In the genomic region with DNA sequence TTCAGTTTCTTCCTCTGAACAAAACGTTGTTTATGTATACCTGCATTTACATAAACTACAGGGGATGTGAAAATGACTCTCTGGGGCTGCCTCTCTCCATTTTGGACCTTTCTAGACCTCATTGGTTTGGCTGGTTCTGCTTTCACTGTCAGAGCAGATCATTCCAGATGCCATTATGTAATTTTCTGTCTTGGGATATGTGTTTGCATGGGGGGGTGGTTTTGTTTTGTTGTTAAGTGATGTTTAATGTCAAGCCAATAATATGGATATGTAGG, we compare ENCODE assay signal across 19 cellular contexts.
DNase-seq lines count a peak whose midpoint lies in the region; ATAC-seq and TF ChIP-seq lines count a peak whose summit lies in the region.
"Had no signal": no experiment of that assay in that cellular context is flagged by ENCODE, and none has a peak within 500 bp of the region (broad histone marks: within the 10 kb centered on the region; RNA-seq: fewer than 3 reads in every experiment).

No MANE protein-coding gene starts in this region.

- peak overlapping the region in 9 of 11 experiments; percentile 48 to 84 (median 67); a peak in 18 of 22 replicates for H3K4me2 ChIP-seq in BLaER1 treated with 17β-estradiol and CSF1 and Interleukin-3, amounts not matched to agents 10 nM and 100 nM
- H3K4me2 ChIP-seq: PC-9 had no signal

- no peak overlapping the region for H3K27ac ChIP-seq in BLaER1 treated with 17β-estradiol and CSF1 and Interleukin-3, amounts not matched to agents 10 nM and 100 nM
- no peak overlapping the region for H3K27ac ChIP-seq in brain microvascular endothelial cell
- H3K27ac ChIP-seq: colonic mucosa, PC-9, skin epidermis had no signal

- in situ Hi-C loops in brain microvascular endothelial cell (cut with HindIII; ENCODE audit: low pct_ligation_motif_present, low sequenced_read_pairs): no loop called here

- no peak for TF ChIP-seq CTCF in brain microvascular endothelial cell (IDR thresholded peaks at IDR 0.05; ENCODE audit: low read depth, low read length, missing control alignments)

- H3K4me3 ChIP-seq in BLaER1 treated with 17β-estradiol and CSF1 and Interleukin-3, amounts not matched to agents 10 nM and 100 nM: no peak overlapping the region
- H3K4me3 ChIP-seq in brain microvascular endothelial cell (ENCODE audit: low read depth, low read length): no peak overlapping the region
- H3K4me3 ChIP-seq: colonic mucosa, PC-9, skin epidermis had no signal

- H4K20me1 ChIP-seq in BLaER1 treated with 17β-estradiol and CSF1 and Interleukin-3, amounts not matched to agents 10 nM and 100 nM: peaks cover 27 to 95% (median 60%) of the 10 kb centered on the region in 11 experiments; a peak in 20 of 22 replicates

- H3K9ac ChIP-seq in BLaER1 treated with 17β-estradiol and CSF1 and Interleukin-3, amounts not matched to agents 10 nM and 100 nM: no peak overlapping the region

- H3K4me1 ChIP-seq in BLaER1 treated with 17β-estradiol and CSF1 and Interleukin-3, amounts not matched to agents 10 nM and 100 nM: peaks cover 16 to 58% (median 52%) of the 10 kb centered on the region in 10 experiments; a peak in 19 of 20 replicates
- H3K4me1 ChIP-seq: colonic mucosa had no signal

- ATAC-seq in GM19328 (IDR thresholded peaks at IDR 0.05; ENCODE audit: unreplicated experiment): peak; percentile 50
- peak; percentile 65 for ATAC-seq in HG03025 (IDR thresholded peaks at IDR 0.05; ENCODE audit: low FRiP score, unreplicated experiment)
- no peak for ATAC-seq in activated T-helper 17 cell treated with anti-CD3 and anti-CD28 coated beads, Interleukin-2, amount 50 U/mL, for 72 hours (replicated peaks)
- ATAC-seq: stimulated activated effector memory CD8-positive, alpha-beta T cell treated with anti-CD3 and anti-CD28 coated beads, Interleukin-12 subunit alpha, Interleukin-12 subunit beta, amount 100 ng/mL, for 72 hours had no signal

- H3K36me3 Mint-ChIP-seq in activated T-helper 17 cell treated with anti-CD3 and anti-CD28 coated beads, Interleukin-2, amount 50 U/mL, for 72 hours (ENCODE audit: low read depth): peaks cover 38% of the 10 kb centered on the region

- peaks cover 37% of the 10 kb centered on the region for H3K4me1 Mint-ChIP-seq in activated T-helper 17 cell treated with anti-CD3 and anti-CD28 coated beads, Interleukin-2, amount 50 U/mL, for 72 hours
- H3K4me1 Mint-ChIP-seq: CD14-positive monocyte had no signal

- H3K36me3 ChIP-seq in BLaER1 treated with 17β-estradiol and CSF1 and Interleukin-3, amounts not matched to agents 10 nM and 100 nM: peaks cover 24 to 77% (median 39%) of the 10 kb centered on the region in 11 experiments; a peak in 21 of 22 replicates
- no peaks in the 10 kb centered on the region for H3K36me3 ChIP-seq in brain microvascular endothelial cell (replicated peaks)
- H3K36me3 ChIP-seq: colonic mucosa had no signal

- H3K4me3 Mint-ChIP-seq in activated T-helper 17 cell treated with anti-CD3 and anti-CD28 coated beads, Interleukin-2, amount 50 U/mL, for 72 hours: peak overlapping the region; percentile 44
- H3K4me3 Mint-ChIP-seq: CD14-positive monocyte; stimulated activated effector memory CD8-positive, alpha-beta T cell treated with anti-CD3 and anti-CD28 coated beads, Interleukin-12 subunit alpha, Interleukin-12 subunit beta, amount 100 ng/mL, for 72 hours had no signal

- no peaks in the 10 kb centered on the region; a peak in 1 of 22 replicates for H3K9me3 ChIP-seq in BLaER1 treated with 17β-estradiol and CSF1 and Interleukin-3, amounts not matched to agents 10 nM and 100 nM (replicated peaks in 1 of 11)
- H3K9me3 ChIP-seq: colonic mucosa had no signal

- peak overlapping the region; percentile 12 for H3K27ac Mint-ChIP-seq in activated T-helper 17 cell treated with anti-CD3 and anti-CD28 coated beads, Interleukin-2, amount 50 U/mL, for 72 hours
- H3K27ac Mint-ChIP-seq: stimulated activated effector memory CD8-positive, alpha-beta T cell treated with anti-CD3 and anti-CD28 coated beads, Interleukin-12 subunit alpha, Interleukin-12 subunit beta, amount 100 ng/mL, for 72 hours had no signal

- no peaks in the 10 kb centered on the region for H3K27me3 Mint-ChIP-seq in activated T-helper 17 cell treated with anti-CD3 and anti-CD28 coated beads, Interleukin-2, amount 50 U/mL, for 72 hours

- no peaks in the 10 kb centered on the region for H3K27me3 ChIP-seq in BLaER1 treated with 17β-estradiol and CSF1 and Interleukin-3, amounts not matched to agents 10 nM and 100 nM
- H3K27me3 ChIP-seq in brain microvascular endothelial cell (replicated peaks): no peaks in the 10 kb centered on the region
- H3K27me3 ChIP-seq: colonic mucosa had no signal

- no peaks in the 10 kb centered on the region for H3K9me3 Mint-ChIP-seq in activated T-helper 17 cell treated with anti-CD3 and anti-CD28 coated beads, Interleukin-2, amount 50 U/mL, for 72 hours
- H3K9me3 Mint-ChIP-seq: CD14-positive monocyte; stimulated activated effector memory CD8-positive, alpha-beta T cell treated with anti-CD3 and anti-CD28 coated beads, Interleukin-12 subunit alpha, Interleukin-12 subunit beta, amount 100 ng/mL, for 72 hours had no signal

- DNase-seq in brain microvascular endothelial cell (no peak), NCI-H2196 treated with DMSO at 0.1 percent for 48 hours (lab: John Stamatoyannopoulos, UW; ENCODE audit: unreplicated experiment) (no peak), superior temporal gyrus (ENCODE audit: extremely low spot score) (no peak), NCI-H2171 (lab: John Stamatoyannopoulos, UW) (no peak)
- DNase-seq: activated CD4-positive, alpha-beta T cell treated with anti-CD3 and anti-CD28 coated beads for 48 hours; colonic mucosa; GOT3; kidney; NCI-H1417; PC-9; SIG-M5; stimulated activated CD4-positive, alpha-beta T cell treated with anti-CD3 and anti-CD28 coated beads, Interleukin-2, amount 100 ng/mL, for 24 hours had no signal
